In the genomic region with DNA sequence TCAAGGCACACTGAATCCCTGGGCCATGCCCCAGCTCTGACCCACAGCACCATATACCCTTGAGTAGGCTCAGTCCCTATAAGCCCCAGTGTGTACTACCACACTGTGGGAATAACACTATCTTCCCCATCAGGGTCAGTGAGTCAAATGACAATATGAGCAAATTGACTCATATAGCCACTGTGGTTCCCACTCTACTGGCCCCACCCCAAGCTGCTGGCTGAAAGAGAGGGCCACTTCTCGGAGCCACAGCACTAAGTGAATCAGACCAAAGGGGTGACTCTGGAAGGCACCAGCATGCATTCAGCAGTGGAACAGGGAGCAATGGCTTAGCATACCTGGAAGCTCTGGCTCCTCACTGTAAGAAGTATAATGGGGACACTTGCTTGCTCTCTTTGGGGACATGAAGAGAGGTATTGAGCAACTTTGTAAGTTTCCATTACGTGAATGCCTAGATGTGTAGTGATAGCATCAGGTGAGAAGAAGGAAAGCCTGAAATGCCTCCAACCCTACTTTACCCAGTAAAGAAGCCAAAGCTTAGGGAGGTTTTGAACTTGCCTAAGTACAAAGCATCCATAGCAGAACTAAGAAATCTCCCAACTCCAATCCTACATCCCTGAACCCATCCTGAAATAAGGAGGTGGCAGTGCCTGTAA, we compare ENCODE assay signal across 8 cellular contexts. TPM values are rescaled to one million over a fixed set of nuclear protein-coding genes. Genes with fewer than 3 reads are reported as not detected.
A peak's percentile ranks its signal among the peaks of the same experiment; 100 is the strongest.
DNase-seq lines count a peak whose midpoint lies in the region; ATAC-seq, FAIRE-seq and TF ChIP-seq lines count a peak whose summit lies in the region.

No MANE protein-coding gene starts in this region.

- no peaks in the 10 kb centered on the region for H3K27me3 ChIP-seq in bronchial epithelial cell (ENCODE audit: control insufficient read depth, insufficient read depth, low read length)
- no peaks in the 10 kb centered on the region for H3K27me3 ChIP-seq in CD4-positive, alpha-beta T cell (ENCODE audit: control insufficient read depth, insufficient read depth, low read length)

- H3K4me1 ChIP-seq in A549: peaks cover 62% of the 10 kb centered on the region

- no peak for TF ChIP-seq CTCF in A549 (IDR thresholded peaks at IDR 0.05)
- no peak for TF ChIP-seq CTCF in bronchial epithelial cell (IDR thresholded peaks at IDR 0.05; ENCODE audit: insufficient read depth, low read length, severe bottlenecking)
- no peak for TF ChIP-seq CTCF in nephron (IDR thresholded peaks at IDR 0.05; ENCODE audit: unreplicated experiment in 3 of 3)
- TF ChIP-seq CTCF in CD4-positive, alpha-beta T cell (IDR thresholded peaks at IDR 0.05): no peak

- no peak for TF ChIP-seq RAD21 in A549 (conservative IDR thresholded peaks at IDR 0.05 in 1 of 2, IDR thresholded peaks at IDR 0.05 in 1 of 2)

- whole genome bisulfite sequencing in A549 (ENCODE audit: missing lambda C conversion rate): 32% methylated on average over 2 of the region's 2 CpGs

- H3K4me3 ChIP-seq in A549: no peak overlapping the region
- H3K4me3 ChIP-seq in bronchial epithelial cell (ENCODE audit: low read depth, low read length): no peak overlapping the region

- intact Hi-C loops in CD4-positive, alpha-beta T cell (cut with DNase I, micrococcal nuclease): no loop called here

- H3K4me2 ChIP-seq in A549: peak overlapping the region; percentile 84

- peaks cover 72% of the 10 kb centered on the region for H3K4me1 Mint-ChIP-seq in nephron
- peaks cover 38% of the 10 kb centered on the region for H3K4me1 Mint-ChIP-seq in CD4-positive, alpha-beta T cell (ENCODE audit: low read depth)

- no peaks in the 10 kb centered on the region for H3K27me3 Mint-ChIP-seq in nephron (ENCODE audit: low read depth)
- no peaks in the 10 kb centered on the region for H3K27me3 Mint-ChIP-seq in CD4-positive, alpha-beta T cell

- peaks cover 6% of the 10 kb centered on the region for H3K36me3 ChIP-seq in bronchial epithelial cell (ENCODE audit: control insufficient read depth, insufficient read depth, low read length)

- TF ChIP-seq EP300 in A549 (IDR thresholded peaks at IDR 0.05): no peak

- peak overlapping the region; percentile 80 to 90 for H3K27ac ChIP-seq in A549
- H3K27ac ChIP-seq in CD4-positive, alpha-beta T cell (ENCODE audit: low read depth, low read length): no peak overlapping the region

- H3K9me3 Mint-ChIP-seq in nephron: peaks cover 13% of the 10 kb centered on the region
- H3K9me3 Mint-ChIP-seq in CD4-positive, alpha-beta T cell: no peaks in the 10 kb centered on the region

- POLR2A ChIA-PET in A549 (lab: Yijun Ruan, JAX): interaction anchor here (1.3 to 1.5 kb wide), 2 partner anchors 14 to 21 kb away, joined by 3 to 10 read pairs; a partner anchor contains a TSS
- POLR2A ChIA-PET in CD4-positive, alpha-beta T cell (lab: Charles Lee): interaction anchor here (1.1 kb wide), 1 partner anchor 14 kb away, joined by 4 read pairs; a partner anchor contains a TSS

- CTCF ChIA-PET in A549 (lab: Yijun Ruan, JAX): interaction anchor here (1.0 to 1.5 kb wide), 3 partner anchors 12 to 361 kb away, joined by 3 to 6 read pairs (median 4); no protein-coding TSS in a partner anchor
- CTCF ChIA-PET in CD4-positive, alpha-beta T cell (lab: Charles Lee): interaction anchor here (0.6 kb wide), 1 partner anchor 711 kb away, joined by 3 read pairs; no protein-coding TSS in a partner anchor

- DNase-seq in A549 (ENCODE audit: low read depth in 1 of 2, low spot score in 1 of 2) (peak in 1 of 2 experiments; percentile 58), bronchial epithelial cell (ENCODE audit: low read depth) (peak; percentile 65), cortex of kidney (lab: John Stamatoyannopoulos, UW) (no peak), DMS53 treated with DMSO at 0.1 percent for 48 hours (lab: John Stamatoyannopoulos, UW; ENCODE audit: unreplicated experiment) (no peak)
- DNase-seq in CD4-positive, alpha-beta T cell: no peak

- H3K27ac Mint-ChIP-seq in nephron: peak overlapping the region; percentile 79 to 89 (median 86)
- H3K27ac Mint-ChIP-seq in CD4-positive, alpha-beta T cell: no peak overlapping the region

- ATAC-seq in A549 (peak; percentile 39 to 47), GM19397 (IDR thresholded peaks at IDR 0.05; ENCODE audit: unreplicated experiment) (peak; percentile 56), HG03521 (IDR thresholded peaks at IDR 0.05; ENCODE audit: unreplicated experiment) (peak; percentile 69)
- no peak for ATAC-seq in CD4-positive, alpha-beta T cell (ENCODE audit: poor library complexity)

- H3K4me3 Mint-ChIP-seq in nephron: no peak overlapping the region
- H3K4me3 Mint-ChIP-seq in CD4-positive, alpha-beta T cell: no peak overlapping the region

- TF ChIP-seq POLR2A in A549 (IDR thresholded peaks at IDR 0.05; ENCODE audit: low read length): no peak

- peaks cover 57% of the 10 kb centered on the region for H3K36me3 Mint-ChIP-seq in nephron (ENCODE audit: low read depth)
- peaks cover 36% of the 10 kb centered on the region for H3K36me3 Mint-ChIP-seq in CD4-positive, alpha-beta T cell (ENCODE audit: low read depth)

- no peaks in the 10 kb centered on the region for H3K9me3 ChIP-seq in A549
- no peaks in the 10 kb centered on the region for H3K9me3 ChIP-seq in CD4-positive, alpha-beta T cell (ENCODE audit: control insufficient read depth, low read length)

- FAIRE-seq in A549 (lab: Jason Lieb, UNC): no peak
- no peak for FAIRE-seq in bronchial epithelial cell (lab: Jason Lieb, UNC)

TF ChIP-seq in A549, 52 proteins besides CTCF, POLR2A, EP300 and RAD21:
- TF ChIP-seq HOXB5 (CRISPR knock-in tag; IDR thresholded peaks at IDR 0.05) (0 out of 2 replicates have a peak, but pooled peaks have one; percentile 49), FOXS1 (CRISPR knock-in tag; IDR thresholded peaks at IDR 0.05) (0 out of 2 replicates have a peak, but pooled peaks have one; percentile 46), HOXB13 (CRISPR knock-in tag; IDR thresholded peaks at IDR 0.05; ENCODE audit: low read depth) (peak; percentile 42; the same call in 1 of the 2 replicates), GATA3 (IDR thresholded peaks at IDR 0.05; ENCODE audit: borderline replicate concordance) (peak; percentile 55; the same call in 1 of the 2 replicates), ZSCAN20 (CRISPR knock-in tag; IDR thresholded peaks at IDR 0.05) (no peak), FOSL2 (IDR thresholded peaks at IDR 0.05) (no peak), FOSL2 (CRISPR knock-in tag; IDR thresholded peaks at IDR 0.05) (0 out of 2 replicates have a peak, but pooled peaks have one; percentile 17), CEBPB (IDR thresholded peaks at IDR 0.05) (peak in 1 of 2 experiments; percentile 53; a peak in 2 of 4 replicates)
- TF ChIP-seq, protein P1, sequence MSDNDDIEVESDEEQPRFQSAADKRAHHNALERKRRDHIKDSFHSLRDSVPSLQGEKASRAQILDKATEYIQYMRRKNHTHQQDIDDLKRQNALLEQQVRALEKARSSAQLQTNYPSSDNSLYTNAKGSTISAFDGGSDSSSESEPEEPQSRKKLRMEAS (IDR thresholded peaks at IDR 0.05): 0 out of 2 replicates have a peak, but pooled peaks have one; percentile 3
- TF ChIP-seq, protein P2, sequence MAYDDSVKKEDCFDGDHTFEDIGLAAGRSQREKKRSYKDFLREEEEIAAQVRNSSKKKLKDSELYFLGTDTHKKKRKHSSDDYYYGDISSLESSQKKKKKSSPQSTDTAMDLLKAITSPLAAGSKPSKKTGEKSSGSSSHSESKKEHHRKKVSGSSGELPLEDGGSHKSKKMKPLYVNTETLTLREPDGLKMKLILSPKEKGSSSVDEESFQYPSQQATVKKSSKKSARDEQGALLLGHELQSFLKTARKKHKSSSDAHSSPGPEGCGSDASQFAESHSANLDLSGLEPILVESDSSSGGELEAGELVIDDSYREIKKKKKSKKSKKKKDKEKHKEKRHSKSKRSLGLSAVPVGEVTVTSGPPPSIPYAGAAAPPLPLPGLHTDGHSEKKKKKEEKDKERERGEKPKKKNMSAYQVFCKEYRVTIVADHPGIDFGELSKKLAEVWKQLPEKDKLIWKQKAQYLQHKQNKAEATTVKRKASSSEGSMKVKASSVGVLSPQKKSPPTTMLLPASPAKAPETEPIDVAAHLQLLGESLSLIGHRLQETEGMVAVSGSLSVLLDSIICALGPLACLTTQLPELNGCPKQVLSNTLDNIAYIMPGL (CRISPR knock-in tag; IDR thresholded peaks at IDR 0.05; ENCODE audit: borderline replicate concordance): no peak

RNA-seq across cellular contexts. Expression of a gene that starts 13.5 kb away (rescaled TPM):
- polyA plus RNA-seq in A549 (2011; rRNA removed) (335 and 499 TPM in 2 replicates), A549 (2017; fragmentation: RNase III; extraction: RNeasy Plus Mini Kit Qiagen cat#74134 plus additional on column Dnase treatment) (358 to 439 TPM (median 375 TPM) in 3 replicates)
- 214 and 235 TPM in 2 replicates for polyA plus RNA-seq in A549 (2012; cell fraction: cytosol; rRNA removed)
- polyA plus RNA-seq in A549 (2012; cell fraction: nucleus; rRNA removed): 88.8 and 160 TPM in 2 replicates
- 189 and 242 TPM in 2 replicates for polyA minus RNA-seq in A549 (2011; rRNA and poly(A)+ RNA removed)
- 142 and 193 TPM in 2 replicates for total RNA-seq in bronchial epithelial cell
- total RNA-seq in CD4-positive, alpha-beta T cell: 10 to 100 TPM; 35.2 to 37.8 TPM

RNA-seq across cellular contexts. Expression of a gene that starts 22.1 kb away (rescaled TPM):
- polyA plus RNA-seq in A549 (2011; rRNA removed) (0.42 TPM in 1 of 2 replicates, not detected in the other), A549 (2017; fragmentation: RNase III; extraction: RNeasy Plus Mini Kit Qiagen cat#74134 plus additional on column Dnase treatment) (0.15 to 0.34 TPM in 2 of 3 replicates, not detected in the other)
- polyA plus RNA-seq in A549 (2012; cell fraction: cytosol; rRNA removed): 0.05 TPM in 2 replicates
- 0.40 and 4.8 TPM in 2 replicates for polyA plus RNA-seq in A549 (2012; cell fraction: nucleus; rRNA removed)
- not detected in 2 replicates for polyA minus RNA-seq in A549 (2011; rRNA and poly(A)+ RNA removed)
- not detected in 2 replicates for total RNA-seq in bronchial epithelial cell
- total RNA-seq in CD4-positive, alpha-beta T cell: under 1 TPM in 1 of 2 experiments, not detected in 1; 0.45 TPM

RNA-seq across cellular contexts. Expression of a gene that starts 51.6 kb away (rescaled TPM):
- 38.1 and 42.6 TPM in 2 replicates for polyA plus RNA-seq in A549 (2011; rRNA removed)
- polyA plus RNA-seq in A549 (2012; cell fraction: cytosol; rRNA removed): 11.2 and 14.2 TPM in 2 replicates
- 6.9 and 10.0 TPM in 2 replicates for polyA plus RNA-seq in A549 (2012; cell fraction: nucleus; rRNA removed)
- polyA plus RNA-seq in A549 (2017; fragmentation: RNase III; extraction: RNeasy Plus Mini Kit Qiagen cat#74134 plus additional on column Dnase treatment): 21.1 to 23.0 TPM (median 22.5 TPM) in 3 replicates
- 22.0 and 22.9 TPM in 2 replicates for polyA minus RNA-seq in A549 (2011; rRNA and poly(A)+ RNA removed)
- 32.6 and 35.0 TPM in 2 replicates for total RNA-seq in bronchial epithelial cell
- total RNA-seq in CD4-positive, alpha-beta T cell: 10 to 100 TPM; 62.0 to 63.4 TPM
